ENCODE assay signal across 1 cellular context in genomic region chr5:53024535-53024934, GRCh38.
TF ChIP-seq lines count a peak whose summit lies in the region.

No MANE protein-coding gene starts in this region.

TF ChIP-seq in HepG2, 621 proteins besides CTCF, POLR2A, EP300 and RAD21:
- TF ChIP-seq ADNP (CRISPR knock-in tag; IDR thresholded peaks at IDR 0.05) (no peak), ZNF33A (CRISPR knock-in tag; IDR thresholded peaks at IDR 0.05; ENCODE audit: borderline replicate concordance) (no peak), HINFP (CRISPR knock-in tag; IDR thresholded peaks at IDR 0.05; ENCODE audit: low read depth) (no peak), GABPB1 (CRISPR knock-in tag; IDR thresholded peaks at IDR 0.05) (no peak), ATF7-NPFF (CRISPR knock-in tag; IDR thresholded peaks at IDR 0.05; ENCODE audit: low read depth) (no peak), ZBTB46 (CRISPR knock-in tag; IDR thresholded peaks at IDR 0.05; ENCODE audit: borderline replicate concordance) (no peak), FOXJ3 (CRISPR knock-in tag; IDR thresholded peaks at IDR 0.05; ENCODE audit: borderline replicate concordance) (no peak), FOXK1 (CRISPR knock-in tag; IDR thresholded peaks at IDR 0.05; ENCODE audit: borderline replicate concordance, low read depth) (no peak), DPF2 (CRISPR knock-in tag; IDR thresholded peaks at IDR 0.05; ENCODE audit: borderline replicate concordance, low read depth) (no peak), E2F5 (CRISPR knock-in tag; conservative IDR thresholded peaks at IDR 0.05) (no peak), ZNF574 (CRISPR knock-in tag; IDR thresholded peaks at IDR 0.05) (no peak), ZNF280B (CRISPR knock-in tag; IDR thresholded peaks at IDR 0.05; ENCODE audit: borderline replicate concordance) (no peak), FIP1L1 (IDR thresholded peaks at IDR 0.05; ENCODE audit: borderline replicate concordance, insufficient read depth, low read depth, low read length) (no peak), NFYC (CRISPR knock-in tag; IDR thresholded peaks at IDR 0.05) (no peak), ZNF580 (CRISPR knock-in tag; IDR thresholded peaks at IDR 0.05; ENCODE audit: borderline replicate concordance, low read depth) (no peak), SMYD3 (CRISPR knock-in tag; IDR thresholded peaks at IDR 0.05) (no peak), HCFC1 (IDR thresholded peaks at IDR 0.05; ENCODE audit: low read depth, low read length) (no peak), POLR2AphosphoS5 (IDR thresholded peaks at IDR 0.05; ENCODE audit: low read depth, low read length) (no peak), ZEB1 (IDR thresholded peaks at IDR 0.05; ENCODE audit: insufficient replicate concordance, low read depth) (no peak)
